Comparison of ENCODE assay signal across 9 cellular contexts in the genomic region with DNA sequence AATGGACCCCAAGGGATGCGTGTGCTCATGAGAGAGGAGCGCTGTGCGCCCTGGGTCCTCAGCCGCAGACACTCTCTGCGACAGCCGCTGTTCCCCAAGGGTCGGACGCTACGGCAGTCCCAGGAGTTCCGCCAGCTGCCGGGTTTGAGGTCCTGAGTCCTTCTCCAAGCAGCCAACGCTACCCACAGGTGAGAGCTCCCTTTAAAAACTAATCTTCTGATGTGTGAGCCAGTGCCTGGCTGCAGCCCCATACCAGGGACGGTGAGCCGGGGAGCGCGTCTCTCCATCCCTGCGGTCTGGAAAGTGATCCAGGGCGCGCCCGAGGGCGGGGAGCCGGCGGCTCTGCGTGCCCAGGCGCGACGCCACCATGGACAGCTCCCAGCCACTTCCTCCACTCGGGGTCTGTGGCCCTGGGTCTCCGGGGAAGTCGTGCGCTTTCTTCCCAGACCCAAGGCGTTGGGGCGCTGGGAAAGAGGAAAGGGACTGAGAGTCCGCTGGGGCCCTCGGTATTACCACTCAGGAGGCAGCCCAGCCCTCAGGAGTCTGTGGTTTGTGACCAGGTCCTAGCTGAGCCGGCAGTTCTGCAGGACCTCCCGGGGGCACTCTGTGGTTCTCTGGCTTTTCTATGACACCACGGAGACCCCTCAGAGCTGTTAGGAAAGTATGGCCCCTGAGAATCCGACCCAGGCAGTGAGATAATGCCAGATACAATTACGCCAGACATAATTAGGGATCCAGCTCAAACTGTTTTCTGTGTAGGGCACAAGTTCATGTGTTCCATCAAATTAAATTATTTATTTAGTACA. TPM values are rescaled to one million over a fixed set of nuclear protein-coding genes. Genes with fewer than 3 reads are reported as not detected.
DNase-seq lines count a peak whose midpoint lies in the region; ATAC-seq and TF ChIP-seq lines count a peak whose summit lies in the region.
"Had no signal": no experiment of that assay in that cellular context is flagged by ENCODE, and none has a peak within 500 bp of the region (broad histone marks: within the 10 kb centered on the region; RNA-seq: fewer than 3 reads in every experiment).

No MANE protein-coding gene starts in this region.

- H3K9me3 ChIP-seq in iPS-18c (ENCODE audit: control insufficient read depth, insufficient read depth, low read length), result no peaks in the 10 kb centered on the region
- H3K9me3 ChIP-seq in suprapubic skin, result no peaks in the 10 kb centered on the region

- H3K4me3 ChIP-seq in iPS-18c (ENCODE audit: insufficient read depth, low read depth, low read length) (peak overlapping the region; percentile 50), suprapubic skin (peak overlapping the region; percentile 56)

- peaks cover 47% of the 10 kb centered on the region for H3K4me1 ChIP-seq in suprapubic skin

- H3K27me3 ChIP-seq in suprapubic skin, result peaks cover 31% of the 10 kb centered on the region

- 12% methylated on average over 28 of the region's 40 CpGs for WGBS in suprapubic skin

- no peak for TF ChIP-seq EP300 in suprapubic skin (IDR thresholded peaks at IDR 0.05)

- peak; percentile 64 for DNase-seq in AG08395 (ENCODE audit: low spot score)
- peak; percentile 57 for DNase-seq in HT-29 (ENCODE audit: low spot score)
- peak; percentile 55 for DNase-seq in amniotic epithelial cell (ENCODE audit: low read depth)
- peak in 1 of 2 donors; percentile 57 for DNase-seq in suprapubic skin (ENCODE audit: low spot score in 2 of 2)
- DNase-seq in MV-4-11 (lab: John Stamatoyannopoulos, UW), result no peak

- ATAC-seq in GM19395 (IDR thresholded peaks at IDR 0.05; ENCODE audit: unreplicated experiment), result no peak
- no peak for ATAC-seq in GM21786 (IDR thresholded peaks at IDR 0.05; ENCODE audit: unreplicated experiment)
- ATAC-seq: stimulated activated naive CD8-positive, alpha-beta T cell treated with anti-CD3 and anti-CD28 coated beads, Interleukin-15, amount 100 ng/mL, for 72 hours had no signal

- no peak overlapping the region for H3K27ac ChIP-seq in suprapubic skin

- no peaks in the 10 kb centered on the region for H3K36me3 ChIP-seq in suprapubic skin

- TF ChIP-seq CTCF in suprapubic skin (IDR thresholded peaks at IDR 0.05), result no peak

- no peak for TF ChIP-seq POLR2A in suprapubic skin (IDR thresholded peaks at IDR 0.05)

RNA-seq across cellular contexts. Expression of gene CEMIP, which starts 1.4 kb away (rescaled TPM):
- total RNA-seq in HT-29 (2014; rRNA removed; shearing (Covaris generic)), result 7.3 and 9.4 TPM in 2 replicates
- 1 to 10 TPM; 5.4 to 9.2 (median 8.7) TPM for total RNA-seq in suprapubic skin
